8 cellular contexts compared by ENCODE assay signal in the genomic region with DNA sequence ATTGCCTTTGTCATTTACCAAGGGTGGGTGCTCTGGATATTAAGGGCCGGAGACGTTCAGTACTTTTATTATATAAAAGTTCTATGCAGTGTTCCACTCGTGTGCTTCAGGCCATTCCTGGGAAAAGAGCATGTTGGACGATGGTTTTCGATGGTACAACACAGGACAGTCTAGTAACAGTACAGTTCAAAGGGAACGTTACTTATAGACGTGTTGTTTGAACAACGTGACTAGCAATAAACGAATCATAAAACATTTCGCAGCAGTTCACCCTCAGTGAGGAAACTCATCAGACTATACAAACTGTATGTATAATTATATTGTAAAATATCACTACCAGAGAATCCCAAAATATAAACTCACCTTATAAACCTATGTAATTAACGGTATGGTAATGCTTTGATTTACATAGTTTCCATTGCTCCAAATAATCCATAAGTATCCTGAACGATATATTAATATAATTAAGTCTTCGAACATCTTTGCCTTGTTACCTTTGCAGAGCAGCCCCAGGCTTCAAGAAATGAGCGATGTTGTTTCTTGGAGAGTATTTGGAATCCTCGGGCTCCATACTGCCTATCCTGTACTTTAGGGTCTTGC. TPM values are rescaled to one million over a fixed set of nuclear protein-coding genes. Genes with fewer than 3 reads are reported as not detected.
DNase-seq lines count a peak whose midpoint lies in the region; ATAC-seq, FAIRE-seq and TF ChIP-seq lines count a peak whose summit lies in the region.

No MANE protein-coding gene starts in this region.

- CTCF ChIA-PET in A549 (lab: Yijun Ruan, JAX), result interaction anchor here (0.9 to 6.1 kb wide), 11 partner anchors 11 to 183 kb away, joined by 3 to 43 read pairs (median 6); partner anchors contain the start of gene ACBD4

- peaks cover 11% of the 10 kb centered on the region for H3K36me3 ChIP-seq in HUES48 (ENCODE audit: control insufficient read depth, insufficient read depth, low read length)
- H3K36me3 ChIP-seq in mucosa of stomach (ENCODE audit: control insufficient read depth, insufficient read depth, low read length), result no peaks in the 10 kb centered on the region

- FAIRE-seq in A549 (lab: Jason Lieb, UNC), result no peak
- FAIRE-seq in urothelium cell line (lab: Jason Lieb, UNC), result no peak

- H3K9ac ChIP-seq in HUES48 (ENCODE audit: low read depth, low read length) (peak overlapping the region; percentile 97), mucosa of stomach (ENCODE audit: low read length) (peak overlapping the region; percentile 82)

- POLR2A ChIA-PET in A549 (lab: Yijun Ruan, JAX), result interaction anchor here (0.6 to 2.3 kb wide), 24 partner anchors 8 to 255 kb away, joined by 3 to 74 read pairs (median 6); partner anchors contain the start of genes ACBD4, DCAKD, EFTUD2 and HEXIM1

- TF ChIP-seq RAD21 in A549 (conservative IDR thresholded peaks at IDR 0.05 in 1 of 2, IDR thresholded peaks at IDR 0.05 in 1 of 2), result no peak

- peaks cover 16% of the 10 kb centered on the region for H3K4me1 ChIP-seq in A549
- 0 out of 2 replicates have a peak, but pooled peaks cover 8% of the 10 kb centered on the region for H3K4me1 ChIP-seq in HUES48 (ENCODE audit: control insufficient read depth, insufficient read depth, low read length)
- peaks cover 9% of the 10 kb centered on the region for H3K4me1 ChIP-seq in mucosa of stomach (ENCODE audit: control insufficient read depth, insufficient read depth, low read length)

- TF ChIP-seq EP300 in A549 (IDR thresholded peaks at IDR 0.05), result no peak

- WGBS in A549 (ENCODE audit: missing lambda C conversion rate), result 7% methylated on average over 15 of the region's 15 CpGs

- no peaks in the 10 kb centered on the region for H3K27me3 ChIP-seq in HUES48 (ENCODE audit: control insufficient read depth, insufficient read depth, low read length)
- no peaks in the 10 kb centered on the region for H3K27me3 ChIP-seq in mucosa of stomach (ENCODE audit: control insufficient read depth, insufficient read depth, low read length)

- TF ChIP-seq POLR2A in A549 (IDR thresholded peaks at IDR 0.05; ENCODE audit: low read length), result no peak

- H3K4me3 ChIP-seq in A549, result peak overlapping the region; percentile 67
- peak overlapping the region; percentile 89 for H3K4me3 ChIP-seq in HUES48 (ENCODE audit: low read depth, low read length)
- peak overlapping the region; percentile 80 to 98 for H3K4me3 ChIP-seq in cardiac fibroblast (replicated peaks in 1 of 2; ENCODE audit: low read depth in 2 of 2, low read length in 2 of 2)
- peak overlapping the region; percentile 94 for H3K4me3 ChIP-seq in mucosa of stomach (ENCODE audit: low read length)

- no peak for DNase-seq in A549 (ENCODE audit: low read depth in 1 of 2, low spot score in 1 of 2)
- DNase-seq in cardiac fibroblast (ENCODE audit: low read depth in 2 of 2), result no peak
- DNase-seq in urothelium cell line (ENCODE audit: low spot score), result no peak
- no peak for DNase-seq in GDM1 (lab: John Stamatoyannopoulos, UW)
- DNase-seq in medulla oblongata (ENCODE audit: extremely low spot score), result no peak

- ATAC-seq in A549, result peak in 1 of 2 experiments; percentile 14; a peak in 2 of 6 replicates
- no peak for ATAC-seq in GM19395 (IDR thresholded peaks at IDR 0.05; ENCODE audit: unreplicated experiment)

- H3K4me2 ChIP-seq in A549, result peak overlapping the region; percentile 94

- TF ChIP-seq CTCF in A549 (IDR thresholded peaks at IDR 0.05) (no peak), cardiac fibroblast (IDR thresholded peaks at IDR 0.05; ENCODE audit: low read depth, low read length) (no peak)

- peak overlapping the region; percentile 87 to 91 for H3K27ac ChIP-seq in A549
- H3K27ac ChIP-seq in HUES48 (ENCODE audit: low read depth, low read length), result peak overlapping the region; percentile 96

- H3K9me3 ChIP-seq in A549 (no peaks in the 10 kb centered on the region), HUES48 (ENCODE audit: control insufficient read depth, insufficient read depth, low read length) (no peaks in the 10 kb centered on the region), mucosa of stomach (ENCODE audit: control insufficient read depth, low read length) (no peaks in the 10 kb centered on the region)

TF ChIP-seq in A549, 52 proteins besides CTCF, POLR2A, EP300 and RAD21:
- TF ChIP-seq MYC (IDR thresholded peaks at IDR 0.05; ENCODE audit: borderline replicate concordance, low read length), result no peak
- TF ChIP-seq MAZ (IDR thresholded peaks at IDR 0.05; ENCODE audit: borderline replicate concordance, low read depth, low read length), result no peak
- no peak for TF ChIP-seq CBX8 (IDR thresholded peaks at IDR 0.05)
- 0 out of 2 replicates have a peak, but pooled peaks have one; percentile 64 for TF ChIP-seq HOXA7 (CRISPR knock-in tag; IDR thresholded peaks at IDR 0.05)
- no peak for TF ChIP-seq ZFP36 (IDR thresholded peaks at IDR 0.05; ENCODE audit: borderline replicate concordance, partially characterized antibody)
- TF ChIP-seq TFCP2L1 (CRISPR knock-in tag; IDR thresholded peaks at IDR 0.05), result peak; percentile 34; the same call in 1 of the 2 replicates
- no peak for TF ChIP-seq KDM5A (IDR thresholded peaks at IDR 0.05)
- TF ChIP-seq JUN (IDR thresholded peaks at IDR 0.05), result no peak
- TF ChIP-seq FOSB (CRISPR knock-in tag; IDR thresholded peaks at IDR 0.05), result 0 out of 2 replicates have a peak, but pooled peaks have one; percentile 51
- TF ChIP-seq, protein P1, sequence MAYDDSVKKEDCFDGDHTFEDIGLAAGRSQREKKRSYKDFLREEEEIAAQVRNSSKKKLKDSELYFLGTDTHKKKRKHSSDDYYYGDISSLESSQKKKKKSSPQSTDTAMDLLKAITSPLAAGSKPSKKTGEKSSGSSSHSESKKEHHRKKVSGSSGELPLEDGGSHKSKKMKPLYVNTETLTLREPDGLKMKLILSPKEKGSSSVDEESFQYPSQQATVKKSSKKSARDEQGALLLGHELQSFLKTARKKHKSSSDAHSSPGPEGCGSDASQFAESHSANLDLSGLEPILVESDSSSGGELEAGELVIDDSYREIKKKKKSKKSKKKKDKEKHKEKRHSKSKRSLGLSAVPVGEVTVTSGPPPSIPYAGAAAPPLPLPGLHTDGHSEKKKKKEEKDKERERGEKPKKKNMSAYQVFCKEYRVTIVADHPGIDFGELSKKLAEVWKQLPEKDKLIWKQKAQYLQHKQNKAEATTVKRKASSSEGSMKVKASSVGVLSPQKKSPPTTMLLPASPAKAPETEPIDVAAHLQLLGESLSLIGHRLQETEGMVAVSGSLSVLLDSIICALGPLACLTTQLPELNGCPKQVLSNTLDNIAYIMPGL (CRISPR knock-in tag; IDR thresholded peaks at IDR 0.05; ENCODE audit: borderline replicate concordance), result no peak
- TF ChIP-seq POLR2AphosphoS2 (conservative IDR thresholded peaks at IDR 0.05; ENCODE audit: low read length), result no peak

RNA-seq across cellular contexts. Expression of gene NMT1, which starts 0.6 kb away (rescaled TPM):
- 82.9 and 95.8 TPM in 2 replicates for polyA plus RNA-seq in A549 (2011; rRNA removed)
- 36.4 and 45.1 TPM in 2 replicates for polyA plus RNA-seq in A549 (2012; cell fraction: cytosol; rRNA removed)
- 41.7 and 57.7 TPM in 2 replicates for polyA plus RNA-seq in A549 (2012; cell fraction: nucleus; rRNA removed)
- 270 to 323 TPM (median 299 TPM) in 3 replicates for polyA plus RNA-seq in A549 (2017; fragmentation: RNase III; extraction: RNeasy Plus Mini Kit Qiagen cat#74134 plus additional on column Dnase treatment)
- polyA minus RNA-seq in A549 (2011; rRNA and poly(A)+ RNA removed), result 74.5 and 81.8 TPM in 2 replicates

RNA-seq across cellular contexts. Expression of gene DCAKD, which starts 10.3 kb away (rescaled TPM):
- 21.4 and 26.2 TPM in 2 replicates for polyA plus RNA-seq in A549 (2011; rRNA removed)
- 27.3 and 36.1 TPM in 2 replicates for polyA plus RNA-seq in A549 (2012; cell fraction: cytosol; rRNA removed)
- 50.5 and 50.8 TPM in 2 replicates for polyA plus RNA-seq in A549 (2012; cell fraction: nucleus; rRNA removed)
- 17.4 to 18.7 TPM (median 18.2 TPM) in 3 replicates for polyA plus RNA-seq in A549 (2017; fragmentation: RNase III; extraction: RNeasy Plus Mini Kit Qiagen cat#74134 plus additional on column Dnase treatment)
- 68.2 and 69.2 TPM in 2 replicates for polyA minus RNA-seq in A549 (2011; rRNA and poly(A)+ RNA removed)
